ENCODE assay signal across 11 cellular contexts in the genomic region with DNA sequence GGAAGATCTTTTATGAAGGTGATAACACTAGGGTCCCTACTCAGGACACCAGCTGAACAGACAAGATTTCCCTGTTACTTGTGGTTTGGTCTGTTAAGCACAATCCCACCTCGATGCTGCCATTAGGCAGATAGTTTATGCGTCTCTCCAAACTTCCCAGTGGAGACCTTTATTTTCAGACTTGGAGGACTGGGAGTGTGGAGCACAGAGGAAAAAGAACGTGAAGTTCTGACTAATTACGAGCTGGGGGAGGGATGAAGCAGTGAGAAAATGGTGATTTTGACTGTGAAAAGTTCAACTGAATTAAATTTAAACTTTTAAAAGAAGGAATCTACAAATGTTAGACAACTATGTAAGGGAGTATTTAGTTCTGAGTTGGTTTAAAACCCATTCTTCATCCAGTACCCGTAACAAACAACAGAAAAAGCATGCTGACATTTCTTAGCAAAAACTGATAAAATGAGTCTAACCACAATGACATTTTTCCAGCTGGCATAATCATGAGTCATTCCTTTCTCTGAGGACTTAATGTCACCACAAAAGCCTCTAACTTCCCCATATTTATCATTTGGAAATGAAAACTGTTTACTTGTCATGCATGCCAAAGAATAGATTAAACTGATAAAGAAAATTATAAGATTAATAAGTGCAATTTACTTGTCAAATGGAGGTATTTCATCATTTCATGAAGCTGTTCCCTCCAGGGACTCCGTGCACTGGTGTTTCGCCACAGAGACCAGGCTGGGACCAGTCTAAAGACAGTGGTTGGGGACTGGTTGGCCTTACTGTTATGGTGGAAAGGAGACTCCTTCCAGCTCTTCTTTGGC.
DNase-seq lines count a peak whose midpoint lies in the region; ATAC-seq and TF ChIP-seq lines count a peak whose summit lies in the region.
"Had no signal": no experiment of that assay in that cellular context is flagged by ENCODE, and none has a peak within 500 bp of the region (broad histone marks: within the 10 kb centered on the region; RNA-seq: fewer than 3 reads in every experiment).

No MANE protein-coding gene starts in this region.

- ATAC-seq in T-cell (replicated peaks in 1 of 4), result no peak
- ATAC-seq in activated T-helper 17 cell treated with anti-CD3 and anti-CD28 coated beads, Interleukin-2, amount 50 U/mL, for 72 hours (replicated peaks), result no peak
- ATAC-seq: activated CD8-positive, alpha-beta memory T cell treated with anti-CD3 and anti-CD28 coated beads, Interleukin-2, amount 10 ng/mL, durations not matched to agents 7 days and 5 days; left colon had no signal

- no peaks in the 10 kb centered on the region for H3K4me1 Mint-ChIP-seq in T-cell
- H3K4me1 Mint-ChIP-seq in activated T-helper 17 cell treated with anti-CD3 and anti-CD28 coated beads, Interleukin-2, amount 50 U/mL, for 72 hours, result no peaks in the 10 kb centered on the region
- H3K4me1 Mint-ChIP-seq: activated CD8-positive, alpha-beta memory T cell treated with anti-CD3 and anti-CD28 coated beads, Interleukin-2, amount 10 ng/mL, durations not matched to agents 7 days and 5 days had no signal

- no peaks in the 10 kb centered on the region for H3K36me3 Mint-ChIP-seq in T-cell
- no peaks in the 10 kb centered on the region for H3K36me3 Mint-ChIP-seq in activated T-helper 17 cell treated with anti-CD3 and anti-CD28 coated beads, Interleukin-2, amount 50 U/mL, for 72 hours (ENCODE audit: low read depth)
- H3K36me3 Mint-ChIP-seq: activated CD8-positive, alpha-beta memory T cell treated with anti-CD3 and anti-CD28 coated beads, Interleukin-2, amount 10 ng/mL, durations not matched to agents 7 days and 5 days had no signal

- H3K4me3 ChIP-seq in PC-9, result no peak overlapping the region

- H3K79me2 ChIP-seq in PC-9 (ENCODE audit: low read depth), result no peaks in the 10 kb centered on the region

- H3K9me3 Mint-ChIP-seq in T-cell, result no peaks in the 10 kb centered on the region
- peaks cover 4% of the 10 kb centered on the region for H3K9me3 Mint-ChIP-seq in activated T-helper 17 cell treated with anti-CD3 and anti-CD28 coated beads, Interleukin-2, amount 50 U/mL, for 72 hours

- H3K27me3 Mint-ChIP-seq in T-cell, result peaks cover 0 to 3% of the 10 kb centered on the region in 2 donors
- peaks cover 14% of the 10 kb centered on the region for H3K27me3 Mint-ChIP-seq in activated T-helper 17 cell treated with anti-CD3 and anti-CD28 coated beads, Interleukin-2, amount 50 U/mL, for 72 hours
- H3K27me3 Mint-ChIP-seq: activated CD8-positive, alpha-beta memory T cell treated with anti-CD3 and anti-CD28 coated beads, Interleukin-2, amount 10 ng/mL, durations not matched to agents 7 days and 5 days had no signal

- DNase-seq in GM04503 (ENCODE audit: low read depth), result peak; percentile 44
- peak; percentile 43 to 95 for DNase-seq in PC-9
- peak; percentile 87 for DNase-seq in dedifferentiated amniotic fluid mesenchymal stem cell (ENCODE audit: extremely low spot score)
- DNase-seq in renal cortical epithelial cell (ENCODE audit: low read depth), result peak; percentile 73
- no peak for DNase-seq in T-cell
- no peak for DNase-seq in activated CD8-positive, alpha-beta memory T cell treated with anti-CD3 and anti-CD28 coated beads for 24 hours
- DNase-seq in putamen (ENCODE audit: low spot score), result no peak
- DNase-seq: activated CD8-positive, alpha-beta memory T cell treated with anti-CD3 and anti-CD28 coated beads, Interleukin-2, amount 10 ng/mL, durations not matched to agents 7 days and 5 days; left colon; NK-92 treated with Interleukin-12 subunit alpha and Interleukin-12 subunit beta, amount 100 ng/mL, for 24 hours had no signal

- H2AFZ ChIP-seq in PC-9, result no peak overlapping the region

- TF ChIP-seq CTCF in PC-9 (conservative IDR thresholded peaks at IDR 0.05), result no peak

- no peaks in the 10 kb centered on the region for H3K36me3 ChIP-seq in PC-9 (ENCODE audit: low read depth)

- H3K4me3 Mint-ChIP-seq in T-cell, result no peak overlapping the region
- H3K4me3 Mint-ChIP-seq in activated T-helper 17 cell treated with anti-CD3 and anti-CD28 coated beads, Interleukin-2, amount 50 U/mL, for 72 hours, result no peak overlapping the region
- H3K4me3 Mint-ChIP-seq: activated CD8-positive, alpha-beta memory T cell treated with anti-CD3 and anti-CD28 coated beads, Interleukin-2, amount 10 ng/mL, durations not matched to agents 7 days and 5 days had no signal

- no peaks in the 10 kb centered on the region for H3K9me3 ChIP-seq in PC-9 (ENCODE audit: insufficient read depth, low read depth)

- H3K4me2 ChIP-seq in PC-9, result peak overlapping the region; percentile 48

- peaks cover 28% of the 10 kb centered on the region for H3K4me1 ChIP-seq in PC-9 (replicated peaks; ENCODE audit: insufficient read depth)

- peaks cover 56% of the 10 kb centered on the region for H3K27me3 ChIP-seq in PC-9 (ENCODE audit: insufficient read depth, low read depth)

- POLR2A ChIA-PET in PC-9 (lab: Charles Lee; ENCODE audit: unreplicated experiment), result interaction anchor here (0.7 kb wide), 2 partner anchors 155 to 230 kb away, joined by 3 to 4 read pairs; no protein-coding TSS in a partner anchor
- POLR2A ChIA-PET in T-cell (lab: Charles Lee), result no interaction called here

- BruUV-seq in PC-9 (replicated peaks; lab: Mats Ljungman, UMichigan), result no TSS peak

- H3F3A ChIP-seq in PC-9 (ENCODE audit: insufficient read depth, low read depth), result no peaks in the 10 kb centered on the region

- H3K27ac Mint-ChIP-seq in T-cell, result no peak overlapping the region
- no peak overlapping the region for H3K27ac Mint-ChIP-seq in activated T-helper 17 cell treated with anti-CD3 and anti-CD28 coated beads, Interleukin-2, amount 50 U/mL, for 72 hours
- H3K27ac Mint-ChIP-seq: activated CD8-positive, alpha-beta memory T cell treated with anti-CD3 and anti-CD28 coated beads, Interleukin-2, amount 10 ng/mL, durations not matched to agents 7 days and 5 days had no signal

- CTCF ChIA-PET in PC-9 (lab: Charles Lee) (interaction anchor here (0.6 kb wide), 1 partner anchor 10 kb away, joined by 3 read pairs; no protein-coding TSS in a partner anchor), T-cell (lab: Charles Lee) (no interaction called here)

- no peaks in the 10 kb centered on the region for H3K9me2 ChIP-seq in PC-9 (ENCODE audit: insufficient read depth)

- no peaks in the 10 kb centered on the region for H4K20me1 ChIP-seq in PC-9 (ENCODE audit: insufficient read depth)

- H3K27ac ChIP-seq in PC-9, result peak overlapping the region; percentile 55

- intact Hi-C loops in PC-9 (cut with micrococcal nuclease; ENCODE audit: unreplicated experiment), result loop anchor here (5.0 kb wide), 2 partner anchors 130 to 205 kb away; no protein-coding TSS in a partner anchor

Comparison
In these comparisons a context has a peak if more than half of its experiments do, and no peak if none do; other contexts are left out.
1. DNase-seq: peak in GM04503 (single experiment), PC-9 (2 of 2), dedifferentiated amniotic fluid mesenchymal stem cell (single experiment) and renal cortical epithelial cell (single experiment); none in T-cell (0 of 34), activated CD8-positive, alpha-beta memory T cell treated with anti-CD3 and anti-CD28 coated beads for 24 hours (single experiment) and putamen (single experiment).